ENCODE assay signal across 8 cellular contexts in genomic region chr1:181062800-181063428, GRCh38. TPM values are rescaled to one million over a fixed set of nuclear protein-coding genes. Genes with fewer than 3 reads are reported as not detected.
A peak's percentile ranks its signal among the peaks of the same experiment; 100 is the strongest.
DNase-seq lines count a peak whose midpoint lies in the region; ATAC-seq and TF ChIP-seq lines count a peak whose summit lies in the region.

No MANE protein-coding gene starts in this region.

- no peaks in the 10 kb centered on the region for H3K27me3 ChIP-seq in BLaER1
- H3K27me3 ChIP-seq in PC-3 (ENCODE audit: low read length): no peaks in the 10 kb centered on the region

- H3K9me2 ChIP-seq in PC-3 (replicated peaks; ENCODE audit: low read length): no peaks in the 10 kb centered on the region

- intact Hi-C loops in PC-3 (cut with micrococcal nuclease): no loop called here

- H3K27ac ChIP-seq in BLaER1 (peak overlapping the region; percentile 62), PC-3 (ENCODE audit: low read length) (no peak overlapping the region)

- ATAC-seq in GM19023 (IDR thresholded peaks at IDR 0.05; ENCODE audit: unreplicated experiment): peak; percentile 72
- peak; percentile 68 for ATAC-seq in HG03064 (IDR thresholded peaks at IDR 0.05; ENCODE audit: low read depth, unreplicated experiment)
- ATAC-seq in PC-3: no peak

- H2AFZ ChIP-seq in PC-3 (ENCODE audit: low read length): no peak overlapping the region

- peaks cover 33% of the 10 kb centered on the region for H3K4me1 ChIP-seq in BLaER1
- H3K4me1 ChIP-seq in PC-3 (ENCODE audit: insufficient read depth, low read length): no peaks in the 10 kb centered on the region

- BruUV-seq in PC-3 (replicated peaks; lab: Mats Ljungman, UMichigan): no TSS peak

- peak; percentile 70 for DNase-seq in SKM-1 (lab: John Stamatoyannopoulos, UW; ENCODE audit: unreplicated experiment)
- peak; percentile 75 for DNase-seq in iris pigment epithelial cell (ENCODE audit: low read depth)
- DNase-seq in NCI-H146 (lab: John Stamatoyannopoulos, UW): no peak
- no peak for DNase-seq in NCI-H2196 (lab: John Stamatoyannopoulos, UW; ENCODE audit: unreplicated experiment)
- DNase-seq in PC-3: no peak

- POLR2A ChIA-PET in PC-3 (lab: Charles Lee; ENCODE audit: unreplicated experiment): no interaction called here

- H3K4me3 ChIP-seq in BLaER1 (peak overlapping the region; percentile 35; the same call in 1 of the 2 replicates), PC-3 (ENCODE audit: low read length) (no peak overlapping the region)

- H4K20me1 ChIP-seq in BLaER1: no peaks in the 10 kb centered on the region
- no peaks in the 10 kb centered on the region for H4K20me1 ChIP-seq in PC-3 (ENCODE audit: low read length)

- peaks cover 18% of the 10 kb centered on the region for H3K9me3 ChIP-seq in BLaER1
- no peaks in the 10 kb centered on the region for H3K9me3 ChIP-seq in PC-3 (ENCODE audit: low read length)

- H3K79me2 ChIP-seq in PC-3 (ENCODE audit: low read length): no peaks in the 10 kb centered on the region

- no peak for TF ChIP-seq CTCF in PC-3 (conservative IDR thresholded peaks at IDR 0.05; ENCODE audit: low read depth, low read length)

- CTCF ChIA-PET in PC-3 (lab: Charles Lee): no interaction called here

- H3K9ac ChIP-seq in BLaER1: peak overlapping the region; percentile 55
- no peak overlapping the region for H3K9ac ChIP-seq in PC-3 (ENCODE audit: low read length)

- H3K36me3 ChIP-seq in BLaER1 (peaks cover 12% of the 10 kb centered on the region; the same call in 1 of the 2 replicates), PC-3 (ENCODE audit: low read depth, low read length) (no peaks in the 10 kb centered on the region)

- H3K4me2 ChIP-seq in BLaER1: peak overlapping the region; percentile 77
- no peak overlapping the region for H3K4me2 ChIP-seq in PC-3 (ENCODE audit: low read length)

- no peaks in the 10 kb centered on the region for H3F3A ChIP-seq in PC-3 (ENCODE audit: low read length, unreplicated experiment)

RNA-seq across cellular contexts. Expression of gene IER5, which starts 25.6 kb away (rescaled TPM):
- total RNA-seq in PC-3 (2014; rRNA removed): 100 and 126 TPM in 2 replicates

RNA-seq across cellular contexts. Expression of gene MR1, which starts 29.1 kb away (rescaled TPM):
- total RNA-seq in PC-3 (2014; rRNA removed): 3.4 and 4.4 TPM in 2 replicates

RNA-seq across cellular contexts. Expression of gene STX6, which starts 40.2 kb away (rescaled TPM):
- total RNA-seq in PC-3 (2014; rRNA removed): 21.0 and 24.8 TPM in 2 replicates

Comparison
In these comparisons a context has a peak if more than half of its experiments do, and no peak if none do; other contexts are left out.
1. DNase-seq: peak in SKM-1 (single experiment) and iris pigment epithelial cell (single experiment); none in NCI-H146 (single experiment), NCI-H2196 (single experiment) and PC-3 (single experiment).